Comparison of ENCODE assay signal across 11 cellular contexts in genomic region chr5:180467028-180467427, GRCh38. TPM values are rescaled to one million over a fixed set of nuclear protein-coding genes. Genes with fewer than 3 reads are reported as not detected.
DNase-seq lines count a peak whose midpoint lies in the region; ATAC-seq lines count a peak whose summit lies in the region.
"Had no signal": no experiment of that assay in that cellular context is flagged by ENCODE, and none has a peak within 500 bp of the region (broad histone marks: within the 10 kb centered on the region; RNA-seq: fewer than 3 reads in every experiment).

No MANE protein-coding gene starts in this region.

- no peak overlapping the region for H3K27ac Mint-ChIP-seq in activated T-helper 17 cell treated with anti-CD3 and anti-CD28 coated beads, Interleukin-2, amount 50 U/mL, for 72 hours

- peak; percentile 45 for DNase-seq in AG20443 (ENCODE audit: low spot score)
- DNase-seq in LoVo (ENCODE audit: low spot score): peak; percentile 86
- DNase-seq in mucosa of gallbladder (ENCODE audit: low spot score): peak; percentile 67
- DNase-seq in NCI-H748 treated with DMSO at 0.1 percent for 48 hours (lab: John Stamatoyannopoulos, UW): no peak
- DNase-seq: hypothalamus, NCI-H2081 treated with DMSO at 0.1 percent for 48 hours had no signal

- H3K4me1 Mint-ChIP-seq in activated T-helper 17 cell treated with anti-CD3 and anti-CD28 coated beads, Interleukin-2, amount 50 U/mL, for 72 hours: no peaks in the 10 kb centered on the region

- no peaks in the 10 kb centered on the region for H3K9me3 Mint-ChIP-seq in activated T-helper 17 cell treated with anti-CD3 and anti-CD28 coated beads, Interleukin-2, amount 50 U/mL, for 72 hours

- H3K4me3 Mint-ChIP-seq in activated T-helper 17 cell treated with anti-CD3 and anti-CD28 coated beads, Interleukin-2, amount 50 U/mL, for 72 hours: no peak overlapping the region
- H3K4me3 Mint-ChIP-seq: IgD-negative memory B cell had no signal

- peak; percentile 64 for ATAC-seq in esophagus mucosa
- ATAC-seq in HG03378 (IDR thresholded peaks at IDR 0.05; ENCODE audit: unreplicated experiment): no peak
- no peak for ATAC-seq in activated T-helper 17 cell treated with anti-CD3 and anti-CD28 coated beads, Interleukin-2, amount 50 U/mL, for 72 hours (replicated peaks)
- no peak for ATAC-seq in GM21786 (IDR thresholded peaks at IDR 0.05; ENCODE audit: unreplicated experiment)

- H3K36me3 Mint-ChIP-seq in activated T-helper 17 cell treated with anti-CD3 and anti-CD28 coated beads, Interleukin-2, amount 50 U/mL, for 72 hours (ENCODE audit: low read depth): no peaks in the 10 kb centered on the region
- H3K36me3 Mint-ChIP-seq: IgD-negative memory B cell had no signal

- H3K27me3 Mint-ChIP-seq in activated T-helper 17 cell treated with anti-CD3 and anti-CD28 coated beads, Interleukin-2, amount 50 U/mL, for 72 hours: peaks cover 16% of the 10 kb centered on the region

RNA-seq across cellular contexts. Expression of gene CNOT6, which starts 27.2 kb away (rescaled TPM):
- total RNA-seq in esophagus mucosa: 22.1 TPM
- total RNA-seq in mucosa of gallbladder: 23.8 TPM
- total RNA-seq in activated T-helper 17 cell treated with anti-CD3 and anti-CD28 coated beads, Interleukin-2, amount 50 U/mL, for 72 hours: 10 to 100 TPM; 23.9 to 38.7 TPM
